1 cellular context compared by ENCODE assay signal in genomic region chr19:57321746-57322145, GRCh38.
TF ChIP-seq lines count a peak whose summit lies in the region.

No MANE protein-coding gene starts in this region.

TF ChIP-seq in K562, 482 proteins besides CTCF, POLR2A, EP300 and RAD21:
- TF ChIP-seq TFAP4 (CRISPR knock-in tag; IDR thresholded peaks at IDR 0.05; ENCODE audit: borderline replicate concordance), result no peak
- TF ChIP-seq ZNF395 (CRISPR knock-in tag; IDR thresholded peaks at IDR 0.05), result no peak
- TF ChIP-seq POLR3A (IDR thresholded peaks at IDR 0.05; ENCODE audit: borderline replicate concordance, extremely low read depth, insufficient read depth, insufficient read length), result no peak
- no peak for TF ChIP-seq RBFOX2 (IDR thresholded peaks at IDR 0.05; ENCODE audit: low read depth, low read length)
- TF ChIP-seq ZNF408 (CRISPR knock-in tag; IDR thresholded peaks at IDR 0.05; ENCODE audit: low read depth), result no peak
- no peak for TF ChIP-seq ZSCAN29 (IDR thresholded peaks at IDR 0.05)
- TF ChIP-seq ELF2 (CRISPR knock-in tag; IDR thresholded peaks at IDR 0.05), result no peak
- TF ChIP-seq TRIM28 (IDR thresholded peaks at IDR 0.05), result no peak
- TF ChIP-seq ZNF324 (CRISPR knock-in tag; IDR thresholded peaks at IDR 0.05), result no peak
- no peak for TF ChIP-seq TBP (optimal IDR thresholded peaks at IDR 0.05; ENCODE audit: low read depth, low read length)
- no peak for TF ChIP-seq MXD1 (CRISPR knock-in tag; IDR thresholded peaks at IDR 0.05; ENCODE audit: borderline replicate concordance, poor library complexity, severe bottlenecking)
- TF ChIP-seq TCF7L2 (IDR thresholded peaks at IDR 0.05; ENCODE audit: low read depth, low read length), result no peak
- TF ChIP-seq ZEB2 (IDR thresholded peaks at IDR 0.05), result no peak
- TF ChIP-seq EZH2 (IDR thresholded peaks at IDR 0.05; ENCODE audit: borderline replicate concordance, low read depth, low read length), result no peak
- TF ChIP-seq ZC3H11A (IDR thresholded peaks at IDR 0.05; ENCODE audit: low read depth, low read length), result no peak
- no peak for TF ChIP-seq NFE2 (IDR thresholded peaks at IDR 0.05; ENCODE audit: low read depth)
- TF ChIP-seq ZFP91 (CRISPR knock-in tag; IDR thresholded peaks at IDR 0.05), result no peak
- TF ChIP-seq CHD2 (IDR thresholded peaks at IDR 0.05; ENCODE audit: low read depth, low read length), result no peak
